Comparison of ENCODE assay signal across 14 cellular contexts in genomic region chr1:207397525-207397926, GRCh38. TPM values are rescaled to one million over a fixed set of nuclear protein-coding genes. Genes with fewer than 3 reads are reported as not detected.
DNase-seq lines count a peak whose midpoint lies in the region; ATAC-seq and TF ChIP-seq lines count a peak whose summit lies in the region.
"Had no signal": no experiment of that assay in that cellular context is flagged by ENCODE, and none has a peak within 500 bp of the region (broad histone marks: within the 10 kb centered on the region; RNA-seq: fewer than 3 reads in every experiment).

No MANE protein-coding gene starts in this region.

- H3K27ac ChIP-seq in OCI-LY1 (ENCODE audit: low read depth, low read length, poor library complexity, severe bottlenecking): no peak overlapping the region
- H3K27ac ChIP-seq in endodermal cell (ENCODE audit: low read depth, low read length): no peak overlapping the region
- H3K27ac ChIP-seq: ascending aorta had no signal

- WGBS in endodermal cell (ENCODE audit: insufficient coverage in 1 of 2, insufficient read length in 1 of 2), 2 experiments: 73 to 84% methylated on average over 2 of the region's 2 CpGs

- H3K4me3 ChIP-seq in OCI-LY1 (ENCODE audit: low read depth, low read length, poor library complexity, severe bottlenecking): no peak overlapping the region
- H3K4me3 ChIP-seq in endodermal cell (ENCODE audit: low read length): no peak overlapping the region
- H3K4me3 ChIP-seq: ascending aorta had no signal

- no peak overlapping the region for H2AFZ ChIP-seq in OCI-LY1 (ENCODE audit: low read length)

- H3K27me3 Mint-ChIP-seq in endodermal cell (ENCODE audit: insufficient read depth): peaks cover 2% of the 10 kb centered on the region
- peaks cover 8% of the 10 kb centered on the region for H3K27me3 Mint-ChIP-seq in T-helper 17 cell

- H3K27ac Mint-ChIP-seq in endodermal cell (no peak overlapping the region), T-helper 17 cell (no peak overlapping the region)

- H3K9ac ChIP-seq in OCI-LY1 (ENCODE audit: low read length) (no peak overlapping the region), endodermal cell (ENCODE audit: extremely low read depth, low read length, poor library complexity, severe bottlenecking) (no peak overlapping the region)

- H3K9me3 ChIP-seq in OCI-LY1 (ENCODE audit: low read length): no peaks in the 10 kb centered on the region
- no peaks in the 10 kb centered on the region for H3K9me3 ChIP-seq in endodermal cell (ENCODE audit: control insufficient read depth, low read length)
- H3K9me3 ChIP-seq in T-helper 17 cell (ENCODE audit: control insufficient read depth, low read length, poor library complexity, severe bottlenecking): no peaks in the 10 kb centered on the region
- H3K9me3 ChIP-seq: ascending aorta had no signal

- H3K4me2 ChIP-seq in OCI-LY1 (ENCODE audit: low read length): no peak overlapping the region

- TF ChIP-seq CTCF in GM13977 (IDR thresholded peaks at IDR 0.05; ENCODE audit: extremely low read depth, insufficient read depth, missing control alignments) (peak; percentile 16), OCI-LY1 (IDR thresholded peaks at IDR 0.05; ENCODE audit: low read length) (peak; percentile 13; the same call in 1 of the 2 replicates), endodermal cell (conservative IDR thresholded peaks at IDR 0.05) (peak; percentile 57)

- no peaks in the 10 kb centered on the region for H4K20me1 ChIP-seq in OCI-LY1 (ENCODE audit: insufficient read depth, low read length)

- in situ Hi-C loops in GM13977 (cut with MboI; ENCODE audit: low pct_unique_long_range_greater_than_20kb, low sequenced_read_pairs, unreplicated experiment): no loop called here

- ATAC-seq in T-helper 17 cell: no peak
- ATAC-seq in HG02678 (IDR thresholded peaks at IDR 0.05; ENCODE audit: unreplicated experiment): no peak
- ATAC-seq: Right ventricle myocardium inferior had no signal

- no peaks in the 10 kb centered on the region for H3K79me2 ChIP-seq in OCI-LY1 (ENCODE audit: insufficient read depth, low read length)

- no peaks in the 10 kb centered on the region for H3K36me3 ChIP-seq in OCI-LY1 (ENCODE audit: insufficient read depth, low read length)
- no peaks in the 10 kb centered on the region for H3K36me3 ChIP-seq in endodermal cell (ENCODE audit: control insufficient read depth, insufficient read depth, low read length)
- H3K36me3 ChIP-seq: ascending aorta had no signal

- no peaks in the 10 kb centered on the region for H3F3A ChIP-seq in OCI-LY1 (ENCODE audit: insufficient read depth, low read length)

- H3K27me3 ChIP-seq in OCI-LY1 (ENCODE audit: insufficient read depth, low read length) (no peaks in the 10 kb centered on the region), endodermal cell (ENCODE audit: control insufficient read depth, insufficient read depth, low read length, poor library complexity, severe bottlenecking) (no peaks in the 10 kb centered on the region)
- H3K27me3 ChIP-seq: ascending aorta had no signal

- H3K9me3 Mint-ChIP-seq in endodermal cell: no peaks in the 10 kb centered on the region

- no peaks in the 10 kb centered on the region for H3K9me2 ChIP-seq in OCI-LY1 (ENCODE audit: low read depth, low read length)

- H3K4me1 Mint-ChIP-seq in endodermal cell (peaks cover 6% of the 10 kb centered on the region), T-helper 17 cell (no peaks in the 10 kb centered on the region)

- DNase-seq in GM13977 (ENCODE audit: low spot score) (no peak), endodermal cell (peak; percentile 55), pons (ENCODE audit: low spot score) (peak; percentile 30), NCI-H2196 (lab: John Stamatoyannopoulos, UW; ENCODE audit: unreplicated experiment) (no peak), T-helper 17 cell (no peak)
- DNase-seq in activated CD4-positive, CD25-positive, alpha-beta regulatory T cell treated with anti-CD3 and anti-CD28 coated beads, Interleukin-2, amount 50 U/mL, for 72 hours: no peak
- DNase-seq: activated T-cell treated with anti-CD3 and anti-CD28 coated beads for 4 hours; NCI-H2171; retina; stimulated activated CD4-positive, alpha-beta T cell treated with anti-CD3 and anti-CD28 coated beads, Interleukin-4, amount 100 ng/mL, for 24 hours had no signal

- H3K4me1 ChIP-seq in OCI-LY1 (ENCODE audit: insufficient read depth, low read length, severe bottlenecking) (no peaks in the 10 kb centered on the region), endodermal cell (ENCODE audit: control insufficient read depth, insufficient read depth, low read length) (peaks cover 5% of the 10 kb centered on the region)
- H3K4me1 ChIP-seq: ascending aorta had no signal

- H3K36me3 Mint-ChIP-seq in endodermal cell (ENCODE audit: low read depth) (no peaks in the 10 kb centered on the region), T-helper 17 cell (ENCODE audit: low read depth) (peaks cover 4% of the 10 kb centered on the region)

- H3K4me3 Mint-ChIP-seq in endodermal cell (no peak overlapping the region), T-helper 17 cell (no peak overlapping the region)

RNA-seq across cellular contexts. Expression of gene CR2, which starts 56.6 kb away (rescaled TPM):
- total RNA-seq in endodermal cell: 1 to 10 TPM in 1 of 2 donors, under 1 TPM in 1; 0.48 to 2.1 TPM
- 0.36 TPM for polyA plus RNA-seq in endodermal cell (2013, experiment 1 of 2)
- not detected for polyA plus RNA-seq in endodermal cell (2013, experiment 2 of 2)
- 1 to 10 TPM; 2.1 to 3.8 TPM for total RNA-seq in T-helper 17 cell
- total RNA-seq: ascending aorta, Right ventricle myocardium inferior had no signal

Comparison
In these comparisons a context has a peak if more than half of its experiments do, and no peak if none do; other contexts are left out.
1. DNase-seq: peak in endodermal cell (single experiment) and pons (single experiment); none in GM13977 (single experiment), activated CD4-positive, CD25-positive, alpha-beta regulatory T cell treated with anti-CD3 and anti-CD28 coated beads, Interleukin-2, amount 50 U/mL, for 72 hours (single experiment), NCI-H2196 (single experiment) and T-helper 17 cell (0 of 3).
2. Peak in every context shown above with its lines, with median percentiles within 50 percentile points of each other: CTCF ChIP-seq.